In the genomic region with DNA sequence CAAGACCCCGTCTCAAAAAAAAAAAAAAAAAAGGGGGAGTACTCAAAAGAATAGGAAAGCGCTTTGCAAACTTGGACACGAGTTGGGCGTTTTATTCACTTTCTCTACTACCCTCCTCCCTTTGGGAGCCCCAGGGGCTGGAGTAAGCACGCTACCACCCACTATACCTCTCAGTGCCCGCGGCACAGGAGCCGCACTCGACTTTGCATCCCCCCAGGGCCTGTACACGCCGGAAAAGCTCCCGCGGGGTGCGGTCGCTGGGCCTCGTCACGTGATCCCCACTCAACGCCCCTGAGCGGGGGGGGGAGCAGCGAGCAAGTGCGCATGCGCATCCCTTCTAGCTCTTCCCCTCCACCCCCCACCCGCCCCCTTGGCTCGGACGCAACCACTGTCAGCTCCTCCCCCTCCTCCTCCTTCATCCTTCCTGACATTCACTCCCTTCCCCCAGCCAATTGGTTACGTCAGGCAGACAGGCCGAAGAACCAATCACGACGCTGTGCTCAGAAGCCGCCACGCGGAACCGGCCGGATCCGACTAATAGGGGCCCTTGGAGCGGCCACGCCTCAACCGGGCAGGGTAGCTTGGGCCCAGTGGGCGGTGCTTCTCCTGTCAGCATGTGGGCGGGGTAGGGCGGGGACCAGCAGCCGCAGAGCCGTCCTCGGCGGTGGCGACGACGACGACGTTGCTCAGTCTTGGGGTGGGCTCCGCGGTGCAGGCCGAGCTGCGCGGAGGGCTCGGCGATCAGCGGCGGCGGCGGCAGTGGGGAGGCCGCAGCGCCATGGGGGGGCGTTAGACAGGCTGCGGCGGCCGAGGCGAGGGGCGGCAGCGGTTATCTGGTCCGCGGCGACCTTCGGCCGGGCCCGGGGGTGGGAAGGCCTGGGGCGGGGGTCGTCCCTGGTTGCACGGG, we compare ENCODE assay signal across 8 cellular contexts. TPM values are rescaled to one million over a fixed set of nuclear protein-coding genes. Genes with fewer than 3 reads are reported as not detected.
DNase-seq lines count a peak whose midpoint lies in the region; ATAC-seq and TF ChIP-seq lines count a peak whose summit lies in the region.

HAPSTR1 (plus strand) TSS at position 685 of the 907 bp plus-strand sequence. CDS start 401 bp downstream, outside the sequence.

- intact Hi-C loops in dendritic cell treated with granulocyte-macrophage colony-stimulating factor and Interleukin-4, amounts not matched to agents 40 ng/mL and 50 ng/mL, for 4 days (cut with micrococcal nuclease): loop anchor here (1.0 to 5.0 kb wide), 4 partner anchors 12 to 129 kb away; partner anchors contain the start of gene USP7
- intact Hi-C loops in left lung (cut with DNase I): no loop called here

- peaks cover 25 to 54% (median 45%) of the 10 kb centered on the region in 10 experiments for H3K4me1 ChIP-seq in BLaER1 treated with 17β-estradiol and CSF1 and Interleukin-3, amounts not matched to agents 10 nM and 100 nM
- peaks cover 24 to 39% of the 10 kb centered on the region in 2 donors for H3K4me1 ChIP-seq in left lung

- peaks cover 36% of the 10 kb centered on the region for H3K36me3 Mint-ChIP-seq in dendritic cell treated with granulocyte-macrophage colony-stimulating factor and Interleukin-4, amounts not matched to agents 40 ng/mL and 50 ng/mL, for 4 days (ENCODE audit: low read depth)

- ATAC-seq in GM19351 (IDR thresholded peaks at IDR 0.05; ENCODE audit: unreplicated experiment) (peak; percentile 90), HG03521 (IDR thresholded peaks at IDR 0.05; ENCODE audit: unreplicated experiment) (peak; percentile 88), left lung (peak; percentile 93)

- H3K9me3 ChIP-seq in BLaER1 treated with 17β-estradiol and CSF1 and Interleukin-3, amounts not matched to agents 10 nM and 100 nM (replicated peaks in 1 of 11): 0 out of 22 replicates have a peak, but pooled peaks cover 0 to 3% (median 0%) of the 10 kb centered on the region in 11 experiments
- no peaks in the 10 kb centered on the region for H3K9me3 ChIP-seq in left lung

- peak within 1 kb of the TSS; percentile 96 to 100 (median 98) for H3K27ac ChIP-seq in BLaER1 treated with 17β-estradiol and CSF1 and Interleukin-3, amounts not matched to agents 10 nM and 100 nM
- peak within 1 kb of the TSS; percentile 98 to 99 for H3K27ac ChIP-seq in left lung

- peak within 1 kb of the TSS; percentile 99 for H3K27ac Mint-ChIP-seq in dendritic cell treated with granulocyte-macrophage colony-stimulating factor and Interleukin-4, amounts not matched to agents 40 ng/mL and 50 ng/mL, for 4 days

- H3K4me3 Mint-ChIP-seq in dendritic cell treated with granulocyte-macrophage colony-stimulating factor and Interleukin-4, amounts not matched to agents 40 ng/mL and 50 ng/mL, for 4 days: peak within 1 kb of the TSS; percentile 91

- peak within 1 kb of the TSS; percentile 93 to 100 (median 99) for H3K9ac ChIP-seq in BLaER1 treated with 17β-estradiol and CSF1 and Interleukin-3, amounts not matched to agents 10 nM and 100 nM

- TF ChIP-seq CTCF in left lung (IDR thresholded peaks at IDR 0.05): no peak

- H3K27me3 Mint-ChIP-seq in dendritic cell treated with granulocyte-macrophage colony-stimulating factor and Interleukin-4, amounts not matched to agents 40 ng/mL and 50 ng/mL, for 4 days: no peaks in the 10 kb centered on the region

- no peaks in the 10 kb centered on the region for H3K27me3 ChIP-seq in BLaER1 treated with 17β-estradiol and CSF1 and Interleukin-3, amounts not matched to agents 10 nM and 100 nM
- no peaks in the 10 kb centered on the region for H3K27me3 ChIP-seq in left lung

- H3K36me3 ChIP-seq in BLaER1 treated with 17β-estradiol and CSF1 and Interleukin-3, amounts not matched to agents 10 nM and 100 nM: peaks cover 19 to 35% (median 29%) of the 10 kb centered on the region in 11 experiments
- H3K36me3 ChIP-seq in left lung: peaks cover 0 to 23% of the 10 kb centered on the region in 2 donors

- DNase-seq in NCI-H748 (lab: John Stamatoyannopoulos, UW; ENCODE audit: unreplicated experiment) (peak; percentile 99), left lung (peak; percentile 99 to 100)
- peak; percentile 99 for DNase-seq in activated CD4-positive, alpha-beta T cell treated with anti-CD3 and anti-CD28 coated beads, Interleukin-2, amount 50 U/mL, for 24 hours (ENCODE audit: low read depth in 1 of 2, low spot score in 1 of 2)
- DNase-seq in stimulated activated CD4-positive, alpha-beta T cell treated with anti-CD3 and anti-CD28 coated beads, Interleukin-2, amount 100 ng/mL, for 48 hours: peak; percentile 98

- H3K4me3 ChIP-seq in BLaER1 treated with 17β-estradiol and CSF1 and Interleukin-3, amounts not matched to agents 10 nM and 100 nM: peak within 1 kb of the TSS; percentile 89 to 100 (median 96)
- peak within 1 kb of the TSS; percentile 77 to 93 for H3K4me3 ChIP-seq in left lung

- peaks cover 35 to 47% (median 39%) of the 10 kb centered on the region in 11 experiments for H4K20me1 ChIP-seq in BLaER1 treated with 17β-estradiol and CSF1 and Interleukin-3, amounts not matched to agents 10 nM and 100 nM

- H3K4me2 ChIP-seq in BLaER1 treated with 17β-estradiol and CSF1 and Interleukin-3, amounts not matched to agents 10 nM and 100 nM: peak within 1 kb of the TSS; percentile 88 to 99 (median 97)

- peaks cover 31% of the 10 kb centered on the region for H3K4me1 Mint-ChIP-seq in dendritic cell treated with granulocyte-macrophage colony-stimulating factor and Interleukin-4, amounts not matched to agents 40 ng/mL and 50 ng/mL, for 4 days (ENCODE audit: low read depth)

- no peaks in the 10 kb centered on the region for H3K9me3 Mint-ChIP-seq in dendritic cell treated with granulocyte-macrophage colony-stimulating factor and Interleukin-4, amounts not matched to agents 40 ng/mL and 50 ng/mL, for 4 days

RNA-seq across cellular contexts. Expression of gene HAPSTR1, which starts in this region (rescaled TPM):
- total RNA-seq in left lung: 10 to 100 TPM; 53.5 to 62.8 TPM

Comparison
In these comparisons a context has a peak if more than half of its experiments do, and no peak if none do; other contexts are left out.
1. Peak in every context shown above with its lines: DNase-seq, ATAC-seq, H3K4me3 ChIP-seq and H3K27ac ChIP-seq.